9 cellular contexts compared by ENCODE assay signal in genomic region chr5:40429258-40430111, GRCh38.
DNase-seq lines count a peak whose midpoint lies in the region; FAIRE-seq and TF ChIP-seq lines count a peak whose summit lies in the region.
"Had no signal": no experiment of that assay in that cellular context is flagged by ENCODE, and none has a peak within 500 bp of the region (broad histone marks: within the 10 kb centered on the region; RNA-seq: fewer than 3 reads in every experiment).

No MANE protein-coding gene starts in this region.

- H3K4me2 ChIP-seq in astrocyte (ENCODE audit: low read length) (no peak overlapping the region), mesenchymal stem cell (ENCODE audit: low read length, poor library complexity, severe bottlenecking) (no peak overlapping the region)

- 100% methylated on average over 1 of the region's 2 CpGs for WGBS in mesenchymal stem cell
- 37 to 41% methylated on average over 2 of the region's 2 CpGs for WGBS in sigmoid colon, 2 donors

- no peak overlapping the region for H3K4ac ChIP-seq in mesenchymal stem cell (ENCODE audit: low read depth in 1 of 2, low read length in 2 of 2)

- H3K79me1 ChIP-seq in mesenchymal stem cell (replicated peaks; ENCODE audit: low read length, poor library complexity, severe bottlenecking): no peaks in the 10 kb centered on the region

- H3K27ac Mint-ChIP-seq in astrocyte (ENCODE audit: unreplicated experiment): peak overlapping the region; percentile 9

- H3K4me1 ChIP-seq in astrocyte (ENCODE audit: insufficient read depth, low read length): no peaks in the 10 kb centered on the region
- H3K4me1 ChIP-seq in mesenchymal stem cell (ENCODE audit: control insufficient read depth, insufficient read depth, low read depth, low read length): no peaks in the 10 kb centered on the region
- no peaks in the 10 kb centered on the region for H3K4me1 ChIP-seq in sigmoid colon

- no peak overlapping the region for H2BK15ac ChIP-seq in mesenchymal stem cell (ENCODE audit: low read depth, poor library complexity, severe bottlenecking)

- no peak for FAIRE-seq in astrocyte (lab: Jason Lieb, UNC)

- H3K4me3 ChIP-seq in LNCaP clone FGC (ENCODE audit: low read depth, low read length): no peak overlapping the region
- H3K4me3 ChIP-seq in astrocyte (ENCODE audit: insufficient read depth, low read depth, low read length): no peak overlapping the region
- no peak overlapping the region for H3K4me3 ChIP-seq in mesenchymal stem cell (ENCODE audit: insufficient read depth in 1 of 2, low read depth in 1 of 2, low read length in 2 of 2)
- H3K4me3 ChIP-seq in sigmoid colon: no peak overlapping the region
- H3K4me3 ChIP-seq: cardiac muscle cell had no signal

- H3K36me3 ChIP-seq in astrocyte (ENCODE audit: insufficient read depth, low read length) (no peaks in the 10 kb centered on the region), mesenchymal stem cell (ENCODE audit: control insufficient read depth in 1 of 2, insufficient read depth in 2 of 2, low read depth in 1 of 2, low read length in 2 of 2) (no peaks in the 10 kb centered on the region), sigmoid colon (no peaks in the 10 kb centered on the region)
- H3K36me3 ChIP-seq: cardiac muscle cell had no signal

- no peak overlapping the region for H2BK12ac ChIP-seq in mesenchymal stem cell (ENCODE audit: low read length in 2 of 2)

- intact Hi-C loops in sigmoid colon (cut with DNase I): no loop called here

- H3K79me2 ChIP-seq in astrocyte (ENCODE audit: insufficient read depth, low read length): no peaks in the 10 kb centered on the region

- TF ChIP-seq CTCF in LNCaP clone FGC (IDR thresholded peaks at IDR 0.05; ENCODE audit: control insufficient read depth, extremely low read depth, insufficient read depth) (no peak), astrocyte (IDR thresholded peaks at IDR 0.05; ENCODE audit: insufficient read depth, low read depth, low read length) (no peak), sigmoid colon (IDR thresholded peaks at IDR 0.05) (no peak)

- TF ChIP-seq EP300 in sigmoid colon (IDR thresholded peaks at IDR 0.05): no peak

- H3K23ac ChIP-seq in mesenchymal stem cell (ENCODE audit: low read length in 2 of 2): no peak overlapping the region

- no peaks in the 10 kb centered on the region for H4K20me1 ChIP-seq in astrocyte (ENCODE audit: insufficient read depth, low read length)

- H3K9me3 ChIP-seq in astrocyte (ENCODE audit: insufficient read depth, low read depth, low read length): no peaks in the 10 kb centered on the region
- H3K9me3 ChIP-seq in mesenchymal stem cell (ENCODE audit: control insufficient read depth, low read length): no peaks in the 10 kb centered on the region
- no peaks in the 10 kb centered on the region for H3K9me3 ChIP-seq in sigmoid colon

- no peaks in the 10 kb centered on the region for H3K36me3 Mint-ChIP-seq in astrocyte (ENCODE audit: low read depth, unreplicated experiment)

- H2AK5ac ChIP-seq in mesenchymal stem cell (ENCODE audit: low read length, severe bottlenecking): no peak overlapping the region

- peak; percentile 20 for DNase-seq in Daoy (ENCODE audit: low read depth)
- peak; percentile 89 for DNase-seq in LNCaP clone FGC (ENCODE audit: low read depth)
- DNase-seq in astrocyte (ENCODE audit: low read depth): no peak
- peak; percentile 7 for DNase-seq in mesenchymal stem cell
- no peak for DNase-seq in LoVo (ENCODE audit: low spot score)
- no peak for DNase-seq in HK-2 (ENCODE audit: unreplicated experiment)
- no peak for DNase-seq in activated CD4-positive, CD25-positive, alpha-beta regulatory T cell treated with anti-CD3 and anti-CD28 coated beads, Interleukin-2, amount 50 U/mL, for 72 hours
- DNase-seq in sigmoid colon: no peak

- peaks cover 11% of the 10 kb centered on the region for H3K4me1 Mint-ChIP-seq in astrocyte (ENCODE audit: low read depth, unreplicated experiment)

- H3K27me3 ChIP-seq in astrocyte (ENCODE audit: insufficient read depth, low read length) (no peaks in the 10 kb centered on the region), mesenchymal stem cell (ENCODE audit: control insufficient read depth in 1 of 2, insufficient read depth in 1 of 2, low read length in 2 of 2) (no peaks in the 10 kb centered on the region), sigmoid colon (no peaks in the 10 kb centered on the region)
- H3K27me3 ChIP-seq: cardiac muscle cell had no signal

- H4K8ac ChIP-seq in mesenchymal stem cell (ENCODE audit: low read length): no peak overlapping the region

- no peak overlapping the region for H2BK5ac ChIP-seq in mesenchymal stem cell (ENCODE audit: low read depth, low read length, poor library complexity, severe bottlenecking)

- no peak overlapping the region for H2BK120ac ChIP-seq in mesenchymal stem cell (ENCODE audit: low read depth, low read length)

- no peak overlapping the region for H3K4me3 Mint-ChIP-seq in astrocyte (ENCODE audit: unreplicated experiment)

- H3K18ac ChIP-seq in mesenchymal stem cell (ENCODE audit: low read depth in 1 of 2, low read length in 2 of 2): no peak overlapping the region

- H3K27ac ChIP-seq in astrocyte (ENCODE audit: low read depth, low read length) (no peak overlapping the region), mesenchymal stem cell (ENCODE audit: low read length, poor library complexity, severe bottlenecking) (no peak overlapping the region), sigmoid colon (no peak overlapping the region)
- H3K27ac ChIP-seq: cardiac muscle cell had no signal

- no peak for TF ChIP-seq POLR2A in sigmoid colon (IDR thresholded peaks at IDR 0.05)

- H3K9ac ChIP-seq in astrocyte (ENCODE audit: low read length): no peak overlapping the region
- no peak overlapping the region for H3K9ac ChIP-seq in mesenchymal stem cell (ENCODE audit: low read length)

- no peak overlapping the region for H2AFZ ChIP-seq in astrocyte (ENCODE audit: low read depth, low read length)
- H2AFZ ChIP-seq in mesenchymal stem cell (ENCODE audit: low read depth, low read length): no peak overlapping the region

- no peak overlapping the region for H3K14ac ChIP-seq in mesenchymal stem cell (ENCODE audit: low read length in 2 of 2)

- no peak overlapping the region for H4K91ac ChIP-seq in mesenchymal stem cell (ENCODE audit: low read length)

- peaks cover under 1% of the 10 kb centered on the region for H3K9me3 Mint-ChIP-seq in astrocyte (ENCODE audit: unreplicated experiment)

- no peaks in the 10 kb centered on the region for H3K27me3 Mint-ChIP-seq in astrocyte (ENCODE audit: low read depth, unreplicated experiment)

Comparison
In these comparisons a context has a peak if more than half of its experiments do, and no peak if none do; other contexts are left out.
1. DNase-seq: peak in Daoy (single experiment), LNCaP clone FGC (single experiment) and mesenchymal stem cell (single experiment); none in astrocyte (single experiment), LoVo (single experiment), HK-2 (single experiment), activated CD4-positive, CD25-positive, alpha-beta regulatory T cell treated with anti-CD3 and anti-CD28 coated beads, Interleukin-2, amount 50 U/mL, for 72 hours (single experiment) and sigmoid colon (single experiment).